ENCODE assay signal across 27 cellular contexts in the genomic region with DNA sequence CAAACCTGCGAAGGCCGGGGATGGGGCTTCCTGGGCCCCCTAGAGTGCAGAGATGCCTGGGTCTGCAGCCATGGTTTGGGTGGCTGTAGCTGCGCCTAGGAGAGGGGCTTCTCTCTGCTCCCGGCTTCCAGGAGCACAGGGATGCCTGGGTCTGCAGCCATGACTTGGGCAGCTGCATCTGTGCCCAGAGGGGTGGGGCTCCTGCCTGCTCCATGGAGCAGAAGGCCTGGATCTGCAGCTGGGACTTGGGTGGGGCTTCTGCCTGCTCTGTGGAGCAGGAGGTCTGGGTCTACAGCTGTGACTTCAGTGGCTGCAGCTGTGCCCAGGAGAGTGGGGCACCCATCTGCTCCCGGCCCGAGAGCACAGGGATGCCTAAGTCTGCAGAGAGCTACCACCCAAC. TPM values are rescaled to one million over a fixed set of nuclear protein-coding genes. Genes with fewer than 3 reads are reported as not detected.
"Had no signal": no experiment of that assay in that cellular context is flagged by ENCODE, and none has a peak within 500 bp of the region (broad histone marks: within the 10 kb centered on the region; RNA-seq: fewer than 3 reads in every experiment).

No MANE protein-coding gene starts in this region.

- DNase-seq: activated B cell treated with CpG ODN at 0.5 μM for 24 hours; activated CD4-positive, alpha-beta T cell treated with anti-CD3 and anti-CD28 coated beads for 1 hour; activated CD4-positive, alpha-beta T cell treated with anti-CD3 and anti-CD28 coated beads, Interleukin-2, amount 10 ng/mL, durations not matched to agents 24 days and 14 days; activated CD4-positive, alpha-beta T cell treated with anti-CD3 and anti-CD28 coated beads, Interleukin-2, amount 50 U/mL, for 48 hours; activated effector memory CD4-positive, alpha-beta T cell treated with Interleukin-2 at 50 U/mL for 16 hours; activated naive CD4-positive, alpha-beta T cell; activated T-cell treated with anti-CD3 and anti-CD28 coated beads, Interleukin-2, amount 50 U/mL, for 24 hours; amniotic stem cell; Karpas-422; NCI-H1105 treated with DMSO at 0.1 percent for 48 hours; NCI-H1436 treated with DMSO at 0.1 percent for 48 hours; NCI-H187; NCI-H2081 treated with DMSO at 0.1 percent for 48 hours; NCI-H226; NCI-H526; NCI-H82; SIG-M5; T-helper 17 cell; T-helper 9 cell had no signal

- H3K27me3 ChIP-seq: ascending aorta had no signal

- H3K36me3 Mint-ChIP-seq: activated CD8-positive, alpha-beta memory T cell treated with anti-CD3 and anti-CD28 coated beads, Interleukin-2, amount 10 ng/mL, durations not matched to agents 7 days and 5 days; activated naive CD4-positive, alpha-beta T cell treated with anti-CD3 and anti-CD28 coated beads, Interleukin-2, amount 50 U/mL, for 24 hours; brain had no signal

- H3K27ac Mint-ChIP-seq: activated B cell treated with CpG ODN at 0.5 μM for 24 hours; activated CD4-positive, alpha-beta T cell treated with anti-CD3 and anti-CD28 coated beads, Interleukin-2, amount 10 ng/mL, durations not matched to agents 24 days and 14 days; activated CD8-positive, alpha-beta memory T cell treated with anti-CD3 and anti-CD28 coated beads, Interleukin-2, amount 10 ng/mL, durations not matched to agents 7 days and 5 days; activated naive CD4-positive, alpha-beta T cell treated with anti-CD3 and anti-CD28 coated beads, Interleukin-2, amount 50 U/mL, for 24 hours; activated T-cell treated with anti-CD3 and anti-CD28 coated beads, Interleukin-2, amount 50 U/mL, for 24 hours; activated T-helper 1 cell treated with anti-CD3 and anti-CD28 coated beads, Interleukin-12 subunit alpha, Interleukin-12 subunit beta, Interleukin-2, Interleukin-4 antibody, amounts not matched to agents 30 ng/mL and 10 ng/mL and 1 ng/mL, durations not matched to agents 14 hours and 24 hours and 36 hours; brain; T-helper 17 cell had no signal

- H3K9me3 Mint-ChIP-seq: activated CD4-positive, alpha-beta T cell treated with anti-CD3 and anti-CD28 coated beads, Interleukin-2, amount 10 ng/mL, durations not matched to agents 24 days and 14 days; activated naive CD4-positive, alpha-beta T cell treated with anti-CD3 and anti-CD28 coated beads, Interleukin-2, amount 50 U/mL, for 24 hours; activated T-cell treated with anti-CD3 and anti-CD28 coated beads, Interleukin-2, amount 50 U/mL, for 24 hours; activated T-helper 1 cell treated with anti-CD3 and anti-CD28 coated beads, Interleukin-12 subunit alpha, Interleukin-12 subunit beta, Interleukin-2, Interleukin-4 antibody, amounts not matched to agents 30 ng/mL and 10 ng/mL and 1 ng/mL, durations not matched to agents 14 hours and 24 hours and 36 hours; central memory CD8-positive, alpha-beta T cell had no signal

- H3K9me3 ChIP-seq: ascending aorta had no signal

- ATAC-seq: activated CD8-positive, alpha-beta memory T cell treated with anti-CD3 and anti-CD28 coated beads, Interleukin-2, amount 10 ng/mL, durations not matched to agents 7 days and 5 days; K562; T-helper 17 cell had no signal

- H3K4me1 Mint-ChIP-seq: activated CD4-positive, alpha-beta T cell treated with anti-CD3 and anti-CD28 coated beads, Interleukin-2, amount 10 ng/mL, durations not matched to agents 24 days and 14 days; activated CD8-positive, alpha-beta memory T cell treated with anti-CD3 and anti-CD28 coated beads, Interleukin-2, amount 10 ng/mL, durations not matched to agents 7 days and 5 days; activated naive CD4-positive, alpha-beta T cell treated with anti-CD3 and anti-CD28 coated beads, Interleukin-2, amount 50 U/mL, for 24 hours; brain; central memory CD8-positive, alpha-beta T cell; T-helper 17 cell had no signal

- H3K27ac ChIP-seq: ascending aorta had no signal

- H3K27me3 Mint-ChIP-seq: activated B cell treated with CpG ODN at 0.5 μM for 24 hours had no signal

- H3K4me3 ChIP-seq: ascending aorta, K562 had no signal

- H3K36me3 ChIP-seq: ascending aorta had no signal

- H3K4me3 Mint-ChIP-seq: activated B cell treated with CpG ODN at 0.5 μM for 24 hours; activated CD4-positive, alpha-beta T cell treated with anti-CD3 and anti-CD28 coated beads, Interleukin-2, amount 10 ng/mL, durations not matched to agents 24 days and 14 days; activated CD8-positive, alpha-beta memory T cell treated with anti-CD3 and anti-CD28 coated beads, Interleukin-2, amount 10 ng/mL, durations not matched to agents 7 days and 5 days; activated naive CD4-positive, alpha-beta T cell treated with anti-CD3 and anti-CD28 coated beads, Interleukin-2, amount 50 U/mL, for 24 hours; activated T-cell treated with anti-CD3 and anti-CD28 coated beads, Interleukin-2, amount 50 U/mL, for 24 hours; activated T-helper 1 cell treated with anti-CD3 and anti-CD28 coated beads, Interleukin-12 subunit alpha, Interleukin-12 subunit beta, Interleukin-2, Interleukin-4 antibody, amounts not matched to agents 30 ng/mL and 10 ng/mL and 1 ng/mL, durations not matched to agents 14 hours and 24 hours and 36 hours; brain; central memory CD8-positive, alpha-beta T cell; T-helper 17 cell had no signal

RNA-seq across cellular contexts. Expression of a gene that starts 38.2 kb away (rescaled TPM):
- total RNA-seq: ascending aorta, K562, RPMI7951 had no signal
